In genomic region chr2:218717262-218717661, GRCh38 we compare ENCODE assay signal across 9 cellular contexts. TPM values are rescaled to one million over a fixed set of nuclear protein-coding genes. Genes with fewer than 3 reads are reported as not detected.
DNase-seq lines count a peak whose midpoint lies in the region; ATAC-seq, FAIRE-seq and TF ChIP-seq lines count a peak whose summit lies in the region.
"Had no signal": no experiment of that assay in that cellular context is flagged by ENCODE, and none has a peak within 500 bp of the region (broad histone marks: within the 10 kb centered on the region; RNA-seq: fewer than 3 reads in every experiment).

No MANE protein-coding gene starts in this region.

- H3K4me1 ChIP-seq in K562 (replicated peaks in 1 of 2; ENCODE audit: control insufficient read depth in 2 of 2, insufficient read depth in 2 of 2, low read length in 2 of 2) (peaks cover 18 to 34% of the 10 kb centered on the region in 2 experiments), osteoblast (ENCODE audit: insufficient read depth, low read length) (peaks cover 12% of the 10 kb centered on the region), kidney (ENCODE audit: control insufficient read depth in 1 of 2, insufficient read depth in 1 of 2, low read depth in 1 of 2, low read length in 2 of 2) (no peaks in the 10 kb centered on the region)

- H3K79me2 ChIP-seq in K562 (ENCODE audit: control insufficient read depth, insufficient read depth, low read length) (peaks cover 60% of the 10 kb centered on the region), osteoblast (ENCODE audit: insufficient read depth, low read length) (peaks cover 69% of the 10 kb centered on the region)

- H4K20me1 ChIP-seq in K562 (replicated peaks; ENCODE audit: control insufficient read depth, insufficient read depth, low read length) = peaks cover 4% of the 10 kb centered on the region; the same call in 1 of the 2 replicates
- H4K20me1 ChIP-seq in osteoblast (ENCODE audit: insufficient read depth, low read length) = no peaks in the 10 kb centered on the region

- WGBS in K562 (ENCODE audit: insufficient coverage, low coverage, missing lambda C conversion rate) = 30% methylated on average over 2 of the region's 3 CpGs

- no peak for TF ChIP-seq RAD21 in K562 (CRISPR knock-in tag; conservative IDR thresholded peaks at IDR 0.05 in 1 of 2, IDR thresholded peaks at IDR 0.05 in 1 of 2)

- H3K9me3 ChIP-seq in K562 (replicated peaks; ENCODE audit: control insufficient read depth, insufficient read depth, low read depth, low read length) (no peaks in the 10 kb centered on the region), osteoblast (ENCODE audit: low read depth, low read length) (no peaks in the 10 kb centered on the region), kidney (ENCODE audit: control insufficient read depth in 1 of 2, low read length in 2 of 2) (no peaks in the 10 kb centered on the region)

- H3K27me3 ChIP-seq in K562 (ENCODE audit: control insufficient read depth in 2 of 2, insufficient read depth in 2 of 2, low read length in 2 of 2) (no peaks in the 10 kb centered on the region), osteoblast (ENCODE audit: insufficient read depth, low read length) (no peaks in the 10 kb centered on the region)

- H3K4me3 ChIP-seq in K562 = no peak overlapping the region
- H3K4me3 ChIP-seq in osteoblast (ENCODE audit: insufficient read depth, low read length) = no peak overlapping the region
- H3K4me3 ChIP-seq in kidney (ENCODE audit: low read length in 2 of 2) = no peak overlapping the region

- H3K9me1 ChIP-seq in K562 (ENCODE audit: control insufficient read depth, insufficient read depth, low read length) = peaks cover 5% of the 10 kb centered on the region

- TF ChIP-seq CTCF in K562 (IDR thresholded peaks at IDR 0.05 in 2 of 3, conservative IDR thresholded peaks at IDR 0.05 in 1 of 3; ENCODE audit: insufficient read depth in 2 of 3, low read depth in 1 of 3, low read length in 3 of 3) (no peak), osteoblast (IDR thresholded peaks at IDR 0.05; ENCODE audit: extremely low read depth, low read depth, low read length) (no peak), kidney (IDR thresholded peaks at IDR 0.05; ENCODE audit: borderline replicate concordance, extremely low read depth, insufficient read depth) (no peak)

- POLR2A ChIA-PET in K562 (lab: Yijun Ruan, JAX) = no interaction called here

- peaks cover 29% of the 10 kb centered on the region for H3K36me3 ChIP-seq in K562 (ENCODE audit: control insufficient read depth, insufficient read depth, low read length)
- H3K36me3 ChIP-seq in osteoblast (ENCODE audit: insufficient read depth, low read length) = no peaks in the 10 kb centered on the region
- H3K36me3 ChIP-seq in kidney (ENCODE audit: control insufficient read depth in 1 of 2, insufficient read depth in 2 of 2, low read length in 2 of 2) = no peaks in the 10 kb centered on the region

- no peak overlapping the region for H3K27ac ChIP-seq in K562 (ENCODE audit: extremely low read depth, low read depth, low read length)
- H3K27ac ChIP-seq in osteoblast (ENCODE audit: low read depth, low read length) = peak overlapping the region; percentile 2
- no peak overlapping the region for H3K27ac ChIP-seq in kidney (ENCODE audit: low read depth in 2 of 2, low read length in 2 of 2)

- no peak for TF ChIP-seq EP300 in K562 (IDR thresholded peaks at IDR 0.05; ENCODE audit: low read length)

- in situ Hi-C loops in K562 (cut with MboI) = no loop called here

- no peak overlapping the region for H2AFZ ChIP-seq in K562 (ENCODE audit: low read depth, low read length)
- no peak overlapping the region for H2AFZ ChIP-seq in osteoblast (ENCODE audit: low read length)

- CTCF ChIA-PET in K562 (lab: Yijun Ruan, JAX; ENCODE audit: low intra/inter-chr PET ratio) = no interaction called here

- H3K4me2 ChIP-seq in K562 (ENCODE audit: insufficient read depth, low read length) (no peak overlapping the region; the same call in 1 of the 2 replicates), osteoblast (ENCODE audit: insufficient read depth, low read length) (peak overlapping the region; percentile 50)

- BruUV-seq in K562 (replicated peaks; lab: Mats Ljungman, UMichigan) = no TSS peak

- FAIRE-seq in K562 (lab: Jason Lieb, UNC) (no peak), kidney (lab: Jason Lieb, UNC) (no peak)

- H3K9ac ChIP-seq in K562 (ENCODE audit: insufficient read depth in 1 of 2, low read depth in 2 of 2, low read length in 2 of 2) (no peak overlapping the region), kidney (ENCODE audit: low read length in 2 of 2) (no peak overlapping the region)

- DNase-seq in HT-29 (ENCODE audit: low spot score) (peak; percentile 66), K562 (ENCODE audit: extremely low read depth in 1 of 4, low spot score in 3 of 4) (peak in 1 of 4 experiments; percentile 17), osteoblast (ENCODE audit: insufficient read length, low spot score, missing footprints) (peak; percentile 46), kidney (no peak)
- DNase-seq in activated CD8-positive, alpha-beta memory T cell treated with anti-CD3 and anti-CD28 coated beads, Interleukin-2, amount 50 U/mL, for 48 hours = no peak
- DNase-seq: activated gamma-delta T cell, DMS79, NCI-H748 treated with DMSO at 0.1 percent for 48 hours had no signal

- intact Hi-C loops in K562 (cut with micrococcal nuclease) (no loop called here), kidney (cut with DNase I) (no loop called here)

- peak; percentile 69; the same call in 2 of the 3 replicates for ATAC-seq in K562
- ATAC-seq in GM21717 (IDR thresholded peaks at IDR 0.05; ENCODE audit: unreplicated experiment) = no peak

- no peak for TF ChIP-seq POLR2A in K562 (conservative IDR thresholded peaks at IDR 0.05)

RNA-seq across cellular contexts. Expression of gene TTLL4, which starts 6.6 kb away (rescaled TPM):
- total RNA-seq in HT-29 (2014; rRNA removed; shearing (Covaris generic)) = 22.8 and 33.3 TPM in 2 replicates
- total RNA-seq in K562 (2011; cell fraction: chromatin; rRNA removed; ENCODE audit: low replicate concordance) = 112 and 166 TPM in 2 replicates
- total RNA-seq in K562 (2011; cell fraction: nucleolus; rRNA removed) = 66.4 and 72.5 TPM in 2 replicates
- 68.0 and 77.2 TPM in 2 replicates for total RNA-seq in K562 (2011; cell fraction: nucleoplasm; rRNA removed)
- 12.6 and 26.0 TPM in 2 replicates for total RNA-seq in K562 (2014; rRNA removed)
- total RNA-seq in K562 (2014; rRNA removed; fragmentation: Illumina TruSeq; extraction: Trizol) = 19.6 and 21.5 TPM in 2 replicates
- 19.9 and 20.2 TPM in 2 replicates for total RNA-seq in K562 (2015; rRNA removed; fragmentation: Illumina TruSeq; extraction: Trizol)
- 46.3 and 53.2 TPM in 2 replicates for total RNA-seq in K562 (2021)
- polyA plus RNA-seq in K562 (2011; rRNA removed) = 41.4 and 49.7 TPM in 2 replicates
- 34.6 and 41.2 TPM in 2 replicates for polyA plus RNA-seq in K562 (2011; cell fraction: cytosol; rRNA removed)
- 145 and 169 TPM in 2 replicates for polyA plus RNA-seq in K562 (2011; cell fraction: nucleus; rRNA removed)
- polyA plus RNA-seq in K562 (2012) = 26.2 and 40.2 TPM in 2 replicates
- polyA plus RNA-seq in K562 (2014; fragmentation: Illumina TruSeq; extraction: Trizol) = 56.8 and 67.5 TPM in 2 replicates
- polyA plus RNA-seq in K562 (2014; fragmentation: Nextera tagmentation; extraction: Ambion mirVana) = 10 to 100 TPM; 20.3 to 30.8 TPM
- 24.5 and 35.3 TPM in 2 replicates for polyA plus RNA-seq in K562 (2014; rRNA removed)
- polyA minus RNA-seq in K562 (2011; rRNA and poly(A)+ RNA removed) = 42.0 and 59.3 TPM in 2 replicates
- polyA minus RNA-seq in K562 (2011; cell fraction: cytosol; rRNA and poly(A)+ RNA removed) = 21.1 and 24.5 TPM in 2 replicates
- 40.5 and 51.9 TPM in 2 replicates for polyA minus RNA-seq in K562 (2011; cell fraction: nucleus; rRNA and poly(A)+ RNA removed)
- 13.0 and 15.6 TPM in 2 replicates for total RNA-seq in osteoblast
- total RNA-seq in kidney = 30.7 TPM
- polyA plus RNA-seq in kidney (ENCODE audit: insufficient read depth, low read depth, low replicate concordance) = 7.6 TPM

RNA-seq across cellular contexts. Expression of gene STK36, which starts 45.4 kb away (rescaled TPM):
- total RNA-seq in HT-29 (2014; rRNA removed; shearing (Covaris generic)) = 17.9 and 22.4 TPM in 2 replicates
- total RNA-seq in K562 (2011; cell fraction: chromatin; rRNA removed; ENCODE audit: low replicate concordance) = 93.3 and 145 TPM in 2 replicates
- total RNA-seq in K562 (2011; cell fraction: nucleolus; rRNA removed) = 40.4 and 45.0 TPM in 2 replicates
- 42.6 and 50.0 TPM in 2 replicates for total RNA-seq in K562 (2011; cell fraction: nucleoplasm; rRNA removed)
- total RNA-seq in K562 (2014; rRNA removed) (3.8 and 5.2 TPM in 2 replicates), K562 (2014; rRNA removed; fragmentation: Illumina TruSeq; extraction: Trizol) (4.1 and 6.3 TPM in 2 replicates), K562 (2015; rRNA removed; fragmentation: Illumina TruSeq; extraction: Trizol) (4.1 and 4.5 TPM in 2 replicates), K562 (2021) (9.3 and 9.6 TPM in 2 replicates), osteoblast (25.7 and 30.6 TPM in 2 replicates), kidney (53.7 TPM)
- polyA plus RNA-seq in K562 (2011; rRNA removed) (12.4 and 22.4 TPM in 2 replicates), K562 (2014; fragmentation: Illumina TruSeq; extraction: Trizol) (6.5 and 9.6 TPM in 2 replicates), K562 (2014; fragmentation: Nextera tagmentation; extraction: Ambion mirVana) (1 to 10 TPM; 3.5 to 6.7 TPM), K562 (2014; rRNA removed) (9.7 and 10.3 TPM in 2 replicates), kidney (ENCODE audit: insufficient read depth, low read depth, low replicate concordance) (18.5 TPM)
- polyA plus RNA-seq in K562 (2011; cell fraction: cytosol; rRNA removed) = 9.2 and 11.0 TPM in 2 replicates
- 219 and 220 TPM in 2 replicates for polyA plus RNA-seq in K562 (2011; cell fraction: nucleus; rRNA removed)
- 5.5 and 8.3 TPM in 2 replicates for polyA plus RNA-seq in K562 (2012)
- polyA minus RNA-seq in K562 (2011; rRNA and poly(A)+ RNA removed) = 10.5 and 11.9 TPM in 2 replicates
- polyA minus RNA-seq in K562 (2011; cell fraction: cytosol; rRNA and poly(A)+ RNA removed) = 5.3 and 6.7 TPM in 2 replicates
- 19.5 and 29.4 TPM in 2 replicates for polyA minus RNA-seq in K562 (2011; cell fraction: nucleus; rRNA and poly(A)+ RNA removed)

RNA-seq across cellular contexts. Expression of gene RNF25, which starts 45.5 kb away (rescaled TPM):
- 44.6 and 55.8 TPM in 2 replicates for total RNA-seq in HT-29 (2014; rRNA removed; shearing (Covaris generic))
- total RNA-seq in K562 (2011; cell fraction: chromatin; rRNA removed; ENCODE audit: low replicate concordance) = 12.4 and 31.3 TPM in 2 replicates
- 21.2 and 25.3 TPM in 2 replicates for total RNA-seq in K562 (2011; cell fraction: nucleolus; rRNA removed)
- 14.1 and 22.4 TPM in 2 replicates for total RNA-seq in K562 (2011; cell fraction: nucleoplasm; rRNA removed)
- total RNA-seq in K562 (2014; rRNA removed) (17.0 and 30.0 TPM in 2 replicates), K562 (2014; rRNA removed; fragmentation: Illumina TruSeq; extraction: Trizol) (15.5 and 18.2 TPM in 2 replicates), K562 (2015; rRNA removed; fragmentation: Illumina TruSeq; extraction: Trizol) (15.3 and 24.6 TPM in 2 replicates), K562 (2021) (19.0 and 20.5 TPM in 2 replicates), osteoblast (32.4 and 41.6 TPM in 2 replicates), kidney (30.2 TPM)
- polyA plus RNA-seq in K562 (2011; rRNA removed) (45.9 and 49.8 TPM in 2 replicates), K562 (2014; fragmentation: Illumina TruSeq; extraction: Trizol) (19.7 and 30.1 TPM in 2 replicates), K562 (2014; fragmentation: Nextera tagmentation; extraction: Ambion mirVana) (1 to 10 TPM; 2.3 to 10.0 TPM), K562 (2014; rRNA removed) (26.5 and 26.6 TPM in 2 replicates), kidney (ENCODE audit: insufficient read depth, low read depth, low replicate concordance) (27.8 TPM)
- polyA plus RNA-seq in K562 (2011; cell fraction: cytosol; rRNA removed) = 24.3 and 40.6 TPM in 2 replicates
- polyA plus RNA-seq in K562 (2011; cell fraction: nucleus; rRNA removed) = 40.5 and 63.9 TPM in 2 replicates
- 16.7 and 22.6 TPM in 2 replicates for polyA plus RNA-seq in K562 (2012)
- 31.3 and 33.2 TPM in 2 replicates for polyA minus RNA-seq in K562 (2011; rRNA and poly(A)+ RNA removed)
- polyA minus RNA-seq in K562 (2011; cell fraction: cytosol; rRNA and poly(A)+ RNA removed) = 6.3 and 21.5 TPM in 2 replicates
- polyA minus RNA-seq in K562 (2011; cell fraction: nucleus; rRNA and poly(A)+ RNA removed) = 5.9 and 9.6 TPM in 2 replicates

RNA-seq across cellular contexts. Expression of gene BCS1L, which starts 57.8 kb away (rescaled TPM):
- 54.2 and 60.4 TPM in 2 replicates for total RNA-seq in HT-29 (2014; rRNA removed; shearing (Covaris generic))
- 85.6 and 126 TPM in 2 replicates for total RNA-seq in K562 (2011; cell fraction: chromatin; rRNA removed; ENCODE audit: low replicate concordance)
- 75.8 and 79.0 TPM in 2 replicates for total RNA-seq in K562 (2011; cell fraction: nucleolus; rRNA removed)
- 81.7 and 82.7 TPM in 2 replicates for total RNA-seq in K562 (2011; cell fraction: nucleoplasm; rRNA removed)
- total RNA-seq in K562 (2014; rRNA removed) = 41.1 and 43.6 TPM in 2 replicates
- 33.9 and 37.6 TPM in 2 replicates for total RNA-seq in K562 (2014; rRNA removed; fragmentation: Illumina TruSeq; extraction: Trizol)
- total RNA-seq in K562 (2015; rRNA removed; fragmentation: Illumina TruSeq; extraction: Trizol) = 43.8 and 46.9 TPM in 2 replicates
- 52.6 and 56.7 TPM in 2 replicates for total RNA-seq in K562 (2021)
- 55.1 and 56.7 TPM in 2 replicates for polyA plus RNA-seq in K562 (2011; rRNA removed)
- 69.3 and 108 TPM in 2 replicates for polyA plus RNA-seq in K562 (2011; cell fraction: cytosol; rRNA removed)
- 162 and 234 TPM in 2 replicates for polyA plus RNA-seq in K562 (2011; cell fraction: nucleus; rRNA removed)
- 40.2 and 56.5 TPM in 2 replicates for polyA plus RNA-seq in K562 (2012)
- polyA plus RNA-seq in K562 (2014; fragmentation: Illumina TruSeq; extraction: Trizol) = 48.0 and 61.3 TPM in 2 replicates
- 100 to 1,000 TPM in 1 of 2 experiments, 10 to 100 TPM in 1; 83.2 to 103 TPM for polyA plus RNA-seq in K562 (2014; fragmentation: Nextera tagmentation; extraction: Ambion mirVana)
- polyA plus RNA-seq in K562 (2014; rRNA removed) = 64.8 and 72.7 TPM in 2 replicates
- polyA minus RNA-seq in K562 (2011; rRNA and poly(A)+ RNA removed) = 31.4 and 41.5 TPM in 2 replicates
- 16.0 and 28.2 TPM in 2 replicates for polyA minus RNA-seq in K562 (2011; cell fraction: cytosol; rRNA and poly(A)+ RNA removed)
- polyA minus RNA-seq in K562 (2011; cell fraction: nucleus; rRNA and poly(A)+ RNA removed) = 27.7 and 35.0 TPM in 2 replicates
- 16.6 and 21.2 TPM in 2 replicates for total RNA-seq in osteoblast
- total RNA-seq in kidney = 43.3 TPM
- 40.7 TPM for polyA plus RNA-seq in kidney (ENCODE audit: insufficient read depth, low read depth, low replicate concordance)

RNA-seq across cellular contexts. Expression of gene ZNF142, which starts 57.8 kb away (rescaled TPM):
- total RNA-seq in HT-29 (2014; rRNA removed; shearing (Covaris generic)) = 22.9 and 24.3 TPM in 2 replicates
- total RNA-seq in K562 (2011; cell fraction: chromatin; rRNA removed; ENCODE audit: low replicate concordance) = 24.0 and 65.8 TPM in 2 replicates
- total RNA-seq in K562 (2011; cell fraction: nucleolus; rRNA removed) = 35.1 and 47.0 TPM in 2 replicates
- 30.9 and 31.5 TPM in 2 replicates for total RNA-seq in K562 (2011; cell fraction: nucleoplasm; rRNA removed)
- total RNA-seq in K562 (2014; rRNA removed) = 8.1 and 13.8 TPM in 2 replicates
- total RNA-seq in K562 (2014; rRNA removed; fragmentation: Illumina TruSeq; extraction: Trizol) = 4.0 and 4.1 TPM in 2 replicates
- 4.5 and 5.2 TPM in 2 replicates for total RNA-seq in K562 (2015; rRNA removed; fragmentation: Illumina TruSeq; extraction: Trizol)
- 25.4 and 26.1 TPM in 2 replicates for total RNA-seq in K562 (2021)
- polyA plus RNA-seq in K562 (2011; rRNA removed) = 2.4 and 4.2 TPM in 2 replicates
- polyA plus RNA-seq in K562 (2011; cell fraction: cytosol; rRNA removed) = 3.5 and 4.3 TPM in 2 replicates
- 12.9 and 32.2 TPM in 2 replicates for polyA plus RNA-seq in K562 (2011; cell fraction: nucleus; rRNA removed)
- 8.3 and 9.9 TPM in 2 replicates for polyA plus RNA-seq in K562 (2012)
- 12.2 and 12.9 TPM in 2 replicates for polyA plus RNA-seq in K562 (2014; fragmentation: Illumina TruSeq; extraction: Trizol)
- 1 to 10 TPM in 1 of 2 experiments, under 1 TPM in 1; 0.50 to 1.3 TPM for polyA plus RNA-seq in K562 (2014; fragmentation: Nextera tagmentation; extraction: Ambion mirVana)
- polyA plus RNA-seq in K562 (2014; rRNA removed) = 7.0 and 7.3 TPM in 2 replicates
- 6.0 and 6.3 TPM in 2 replicates for polyA minus RNA-seq in K562 (2011; rRNA and poly(A)+ RNA removed)
- polyA minus RNA-seq in K562 (2011; cell fraction: cytosol; rRNA and poly(A)+ RNA removed) = 9.3 and 9.6 TPM in 2 replicates
- polyA minus RNA-seq in K562 (2011; cell fraction: nucleus; rRNA and poly(A)+ RNA removed) = 20.1 and 24.5 TPM in 2 replicates
- 14.8 and 16.8 TPM in 2 replicates for total RNA-seq in osteoblast
- total RNA-seq in kidney = 33.6 TPM
- 3.7 TPM for polyA plus RNA-seq in kidney (ENCODE audit: insufficient read depth, low read depth, low replicate concordance)

Comparison
In these comparisons a context has a peak if more than half of its experiments do, and no peak if none do; other contexts are left out.
1. DNase-seq: peak in HT-29 (single experiment) and osteoblast (single experiment); none in activated CD8-positive, alpha-beta memory T cell treated with anti-CD3 and anti-CD28 coated beads, Interleukin-2, amount 50 U/mL, for 48 hours (single experiment) and kidney (single experiment).